18 cellular contexts compared by ENCODE assay signal in genomic region chr11:61983419-61983818, GRCh38. TPM values are rescaled to one million over a fixed set of nuclear protein-coding genes. Genes with fewer than 3 reads are reported as not detected.
DNase-seq lines count a peak whose midpoint lies in the region; ATAC-seq, FAIRE-seq and TF ChIP-seq lines count a peak whose summit lies in the region.
"Had no signal": no experiment of that assay in that cellular context is flagged by ENCODE, and none has a peak within 500 bp of the region (broad histone marks: within the 10 kb centered on the region; RNA-seq: fewer than 3 reads in every experiment).

No MANE protein-coding gene starts in this region.

- no peak for FAIRE-seq in small intestine (lab: Jason Lieb, UNC)
- FAIRE-seq: G401.6 had no signal

- H3K9me3 ChIP-seq in body of pancreas (no peaks in the 10 kb centered on the region), aorta (ENCODE audit: control insufficient read depth, low read length) (no peaks in the 10 kb centered on the region), esophagus squamous epithelium (no peaks in the 10 kb centered on the region), small intestine (ENCODE audit: control insufficient read depth, low read depth) (no peaks in the 10 kb centered on the region)

- TF ChIP-seq POLR2A in body of pancreas (IDR thresholded peaks at IDR 0.05) (no peak), esophagus squamous epithelium (IDR thresholded peaks at IDR 0.05) (no peak)

- no peaks in the 10 kb centered on the region for H3K27me3 ChIP-seq in body of pancreas
- no peaks in the 10 kb centered on the region for H3K27me3 ChIP-seq in aorta (ENCODE audit: control insufficient read depth in 1 of 2, insufficient read depth in 2 of 2, low read length in 1 of 2)
- no peaks in the 10 kb centered on the region for H3K27me3 ChIP-seq in esophagus squamous epithelium
- H3K27me3 ChIP-seq in small intestine (ENCODE audit: control insufficient read depth in 2 of 2, insufficient read depth in 2 of 2, low read length in 2 of 2): no peaks in the 10 kb centered on the region

- ATAC-seq in body of pancreas: peak; percentile 75
- ATAC-seq in left cardiac atrium: peak; percentile 9 to 35
- no peak for ATAC-seq in aorta (ENCODE audit: low FRiP score)
- ATAC-seq: PC-3 had no signal

- peak in 1 of 7 experiments; percentile 4 for TF ChIP-seq CTCF in body of pancreas (IDR thresholded peaks at IDR 0.05)
- TF ChIP-seq CTCF in esophagus squamous epithelium (IDR thresholded peaks at IDR 0.05): no peak

- peaks cover 81% of the 10 kb centered on the region for H3K4me1 ChIP-seq in body of pancreas
- H3K4me1 ChIP-seq in aorta (ENCODE audit: control insufficient read depth in 1 of 2, insufficient read depth in 2 of 2, low read length in 2 of 2): no peaks in the 10 kb centered on the region
- peaks cover 5 to 51% (median 21%) of the 10 kb centered on the region in 3 donors for H3K4me1 ChIP-seq in esophagus squamous epithelium
- H3K4me1 ChIP-seq in small intestine (ENCODE audit: control insufficient read depth in 2 of 2, insufficient read depth in 1 of 2, low read depth in 1 of 2, low read length in 1 of 2): peaks cover 0 to 3% of the 10 kb centered on the region in 2 donors

- H3K36me3 ChIP-seq in body of pancreas (replicated peaks in 1 of 2; ENCODE audit: insufficient read depth in 1 of 2, low read depth in 2 of 2): no peaks in the 10 kb centered on the region
- H3K36me3 ChIP-seq in aorta (ENCODE audit: control insufficient read depth in 1 of 2, insufficient read depth in 2 of 2, low read length in 1 of 2): peaks cover 0 to 3% of the 10 kb centered on the region in 2 donors
- no peaks in the 10 kb centered on the region for H3K36me3 ChIP-seq in esophagus squamous epithelium
- no peaks in the 10 kb centered on the region for H3K36me3 ChIP-seq in small intestine (ENCODE audit: control insufficient read depth in 2 of 2, insufficient read depth in 2 of 2, low read length in 2 of 2)

- 38 to 52% methylated on average over 1 of the region's 1 CpG for WGBS in body of pancreas, 2 donors
- WGBS in aorta, 2 donors: 92 to 93% methylated on average over 1 of the region's 1 CpG
- WGBS in esophagus squamous epithelium, 2 donors: 100% methylated on average over 1 of the region's 1 CpG; no CpG with 5 or more reads in 1 of the 2 donors
- WGBS in small intestine, 3 donors: 95 to 100% (median 97%) methylated on average over 1 of the region's 1 CpG

- DNase-seq in body of pancreas (peak; percentile 86 to 96 (median 92)), left cardiac atrium (no peak), mesenteric fat pad (ENCODE audit: low spot score) (peak; percentile 41), aorta (peak; percentile 5 to 18), esophagus squamous epithelium (lab: John Stamatoyannopoulos, UW) (no peak), hypothalamus (lab: John Stamatoyannopoulos, UW) (no peak), small intestine (no peak)
- DNase-seq: AML-193, DMS 273 treated with DMSO at 0.1 percent for 48 hours, H9, Karpas-422, NCI-H1417 treated with DMSO at 0.1 percent for 48 hours, NCI-H187 treated with DMSO at 0.1 percent for 48 hours, NCI-H2227 treated with DMSO at 0.1 percent for 48 hours, NCI-H524, PC-3, RPMI8226 had no signal

- H3K27ac ChIP-seq in body of pancreas: peak overlapping the region in 3 of 4 donors; percentile 32 to 72 (median 55)
- H3K27ac ChIP-seq in aorta (ENCODE audit: low read depth in 1 of 2, low read length in 2 of 2): no peak overlapping the region
- H3K27ac ChIP-seq in esophagus squamous epithelium: no peak overlapping the region
- no peak overlapping the region for H3K27ac ChIP-seq in small intestine (ENCODE audit: low read depth in 1 of 2, low read length in 1 of 2)

- no peak overlapping the region for H3K4me3 ChIP-seq in body of pancreas
- H3K4me3 ChIP-seq in aorta (ENCODE audit: low read length in 2 of 2): no peak overlapping the region
- no peak overlapping the region for H3K4me3 ChIP-seq in esophagus squamous epithelium
- no peak overlapping the region for H3K4me3 ChIP-seq in small intestine (ENCODE audit: low read depth in 1 of 2, low read length in 2 of 2)

- intact Hi-C loops in body of pancreas (cut with DNase I): no loop called here
- intact Hi-C loops in left cardiac atrium (cut with DNase I): no loop called here
- intact Hi-C loops in aorta (cut with DNase I): no loop called here
- intact Hi-C loops in esophagus squamous epithelium (cut with DNase I): no loop called here

RNA-seq across cellular contexts. Expression of gene FTH1, which starts 16.0 kb away (rescaled TPM):
- total RNA-seq in body of pancreas: 1,000 to 10,000 TPM; 1,333 to 1,363 TPM
- 1,000 to 10,000 TPM; 2,726 to 3,432 TPM for total RNA-seq in left cardiac atrium
- 7,690 TPM for total RNA-seq in mesenteric fat pad
- total RNA-seq in aorta: 1,000 to 10,000 TPM; 2,602 to 2,677 TPM
- 1,000 to 10,000 TPM; 5,184 to 9,506 TPM for polyA plus RNA-seq in aorta
- 1,000 to 10,000 TPM in 1 of 4 donors, 100 to 1,000 TPM in 3; 716 to 1,904 (median 760) TPM for total RNA-seq in esophagus squamous epithelium
- polyA plus RNA-seq in small intestine: 1,000 to 10,000 TPM; 3,413 to 10,000 (median 8,961) TPM

RNA-seq across cellular contexts. Expression of gene BEST1, which starts 33.3 kb away (rescaled TPM):
- total RNA-seq in body of pancreas (1 to 10 TPM; 1.6 to 2.6 TPM), left cardiac atrium (1 to 10 TPM; 3.4 to 3.9 TPM), mesenteric fat pad (13.2 TPM), aorta (1 to 10 TPM; 3.9 to 8.0 TPM), esophagus squamous epithelium (1 to 10 TPM in 1 of 4 donors, under 1 TPM in 3; 0.08 to 2.7 (median 0.39) TPM)
- polyA plus RNA-seq in aorta (1 to 10 TPM; 3.5 to 4.1 TPM), small intestine (1 to 10 TPM; 2.7 to 4.7 (median 4.3) TPM)

Comparison
In these comparisons a context has a peak if more than half of its experiments do, and no peak if none do; other contexts are left out.
1. DNase-seq: peak in body of pancreas (4 of 4), mesenteric fat pad (single experiment) and aorta (2 of 2); none in left cardiac atrium (single experiment), esophagus squamous epithelium (single experiment), hypothalamus (0 of 51) and small intestine (single experiment).
2. H3K27ac ChIP-seq: peak in body of pancreas (3 of 4); none in aorta (0 of 2), esophagus squamous epithelium (0 of 4) and small intestine (0 of 2).